2 cellular contexts compared by ENCODE assay signal in the genomic region with DNA sequence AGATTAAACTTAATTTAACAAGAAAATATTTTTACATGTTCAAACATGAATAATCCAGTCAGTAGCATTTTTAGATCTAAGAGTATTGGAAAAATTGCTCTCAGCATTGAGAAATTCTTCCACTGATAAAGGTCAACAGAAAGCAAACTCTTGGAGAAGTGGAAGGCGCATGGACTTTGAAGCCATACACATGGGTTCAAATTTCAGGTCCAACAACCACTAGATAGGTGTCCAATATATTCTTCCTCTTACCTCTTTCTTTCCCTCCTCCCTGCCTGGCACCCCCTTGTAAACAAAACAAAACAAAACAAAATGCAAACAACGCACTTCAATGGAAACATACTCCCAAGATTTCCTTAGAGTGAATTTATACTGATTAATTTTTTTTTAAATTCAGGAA.
TF ChIP-seq lines count a peak whose summit lies in the region.

No MANE protein-coding gene starts in this region.

TF ChIP-seq in GM23338, 12 proteins besides CTCF, POLR2A, EP300 and RAD21 (continued from another document):
- TF ChIP-seq REST (IDR thresholded peaks at IDR 0.05; ENCODE audit: unreplicated experiment) (no peak), ZNF462 (CRISPR knock-in tag; IDR thresholded peaks at IDR 0.05) (no peak), CREB1 (CRISPR knock-in tag; IDR thresholded peaks at IDR 0.05; ENCODE audit: low read depth) (no peak), EZH2 (IDR thresholded peaks at IDR 0.05; ENCODE audit: low read depth, unreplicated experiment) (no peak), STAT1 (IDR thresholded peaks at IDR 0.05; ENCODE audit: unreplicated experiment) (no peak)
- TF ChIP-seq, protein P1, sequence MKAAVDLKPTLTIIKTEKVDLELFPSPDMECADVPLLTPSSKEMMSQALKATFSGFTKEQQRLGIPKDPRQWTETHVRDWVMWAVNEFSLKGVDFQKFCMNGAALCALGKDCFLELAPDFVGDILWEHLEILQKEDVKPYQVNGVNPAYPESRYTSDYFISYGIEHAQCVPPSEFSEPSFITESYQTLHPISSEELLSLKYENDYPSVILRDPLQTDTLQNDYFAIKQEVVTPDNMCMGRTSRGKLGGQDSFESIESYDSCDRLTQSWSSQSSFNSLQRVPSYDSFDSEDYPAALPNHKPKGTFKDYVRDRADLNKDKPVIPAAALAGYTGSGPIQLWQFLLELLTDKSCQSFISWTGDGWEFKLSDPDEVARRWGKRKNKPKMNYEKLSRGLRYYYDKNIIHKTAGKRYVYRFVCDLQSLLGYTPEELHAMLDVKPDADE (IDR thresholded peaks at IDR 0.05) = no peak
TF ChIP-seq in GM23338: peak in this region for 0.

TF ChIP-seq in liver, 16 proteins besides CTCF, POLR2A, EP300 and RAD21 (continued from another document):
- TF ChIP-seq REST (IDR thresholded peaks at IDR 0.05) = peak; percentile 58
- TF ChIP-seq HNF4A (conservative IDR thresholded peaks at IDR 0.05) = peak; percentile 100
- TF ChIP-seq ATF3 (IDR thresholded peaks at IDR 0.05) = peak; percentile 31
- TF ChIP-seq FOXA2 (IDR thresholded peaks at IDR 0.05) = peak; percentile 71
- peak in 1 of 2 donors; percentile 26 for TF ChIP-seq GABPA (IDR thresholded peaks at IDR 0.05 in 1 of 2, conservative IDR thresholded peaks at IDR 0.05 in 1 of 2)
- TF ChIP-seq, protein P2, sequence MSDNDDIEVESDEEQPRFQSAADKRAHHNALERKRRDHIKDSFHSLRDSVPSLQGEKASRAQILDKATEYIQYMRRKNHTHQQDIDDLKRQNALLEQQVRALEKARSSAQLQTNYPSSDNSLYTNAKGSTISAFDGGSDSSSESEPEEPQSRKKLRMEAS (IDR thresholded peaks at IDR 0.05) = peak; percentile 97
- peak; percentile 61 to 89 for TF ChIP-seq EGR1 (IDR thresholded peaks at IDR 0.05; ENCODE audit: low read depth in 2 of 2)
- TF ChIP-seq TAF1 (conservative IDR thresholded peaks at IDR 0.05) = no peak
